ENCODE assay signal across 27 cellular contexts in the genomic region with DNA sequence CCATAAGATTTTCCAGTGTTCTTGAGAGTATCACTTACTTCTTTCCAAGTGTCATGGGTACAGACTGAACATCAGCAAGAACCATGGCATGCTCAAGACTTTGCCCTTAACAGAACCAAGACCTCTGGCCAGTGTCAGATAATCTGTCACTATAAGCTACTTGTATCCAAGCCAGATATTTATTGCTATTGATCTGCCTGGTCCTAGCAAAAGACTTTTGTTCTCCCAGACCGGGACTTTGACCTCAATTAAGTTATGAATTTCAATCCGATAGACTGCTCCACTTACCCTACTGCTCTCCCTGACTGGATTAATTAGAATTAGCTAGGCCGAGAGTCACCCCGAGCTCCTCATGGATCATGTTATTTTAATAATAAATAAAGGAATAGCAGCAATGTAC.
"Had no signal": no experiment of that assay in that cellular context is flagged by ENCODE, and none has a peak within 500 bp of the region (broad histone marks: within the 10 kb centered on the region; RNA-seq: fewer than 3 reads in every experiment).

No MANE protein-coding gene starts in this region.

- FAIRE-seq: astrocyte, bronchial epithelial cell, frontal cortex had no signal

- DNase-seq: activated CD4-positive, alpha-beta memory T cell treated with anti-CD3 and anti-CD28 coated beads, Interleukin-2, amount 10 ng/mL, durations not matched to agents 7 days and 5 days; activated CD4-positive, alpha-beta T cell treated with anti-CD3 and anti-CD28 coated beads for 4 hours; activated CD4-positive, alpha-beta T cell treated with anti-CD3 and anti-CD28 coated beads, Interleukin-2, amount 10 ng/mL, durations not matched to agents 7 days and 5 days; activated CD4-positive, alpha-beta T cell treated with anti-CD3 and anti-CD28 coated beads, Interleukin-2, amount 50 U/mL, for 4 hours; activated CD4-positive, CD25-positive, alpha-beta regulatory T cell; activated CD4-positive, CD25-positive, alpha-beta regulatory T cell treated with anti-CD3 and anti-CD28 coated beads, Interleukin-2, amount 50 U/mL, for 72 hours; activated CD8-positive, alpha-beta memory T cell treated with anti-CD3 and anti-CD28 coated beads, Interleukin-2, amount 50 U/mL, for 48 hours; activated effector memory CD4-positive, alpha-beta T cell treated with Interleukin-2 at 50 U/mL for 16 hours; activated gamma-delta T cell treated with Interleukin-2 at 50 U/mL for 16 hours; activated naive CD4-positive, alpha-beta T cell treated with anti-CD3 and anti-CD28 coated beads, Interleukin-2, amount 50 U/mL, for 16 hours; activated naive CD4-positive, alpha-beta T cell treated with Interleukin-2 at 50 U/mL for 16 hours; activated T-cell treated with anti-CD3 and anti-CD28 coated beads for 4 hours; activated T-cell treated with anti-CD3 and anti-CD28 coated beads, Interleukin-2, amount 50 U/mL, for 4 hours; amniotic stem cell; anterior cingulate cortex; brain microvascular endothelial cell; dorsolateral prefrontal cortex; effector memory CD4-positive, alpha-beta T cell; endodermal cell; foreskin fibroblast; head of caudate nucleus; T-helper 1 cell; T-helper 17 cell; T1000 had no signal
